In the genomic region with DNA sequence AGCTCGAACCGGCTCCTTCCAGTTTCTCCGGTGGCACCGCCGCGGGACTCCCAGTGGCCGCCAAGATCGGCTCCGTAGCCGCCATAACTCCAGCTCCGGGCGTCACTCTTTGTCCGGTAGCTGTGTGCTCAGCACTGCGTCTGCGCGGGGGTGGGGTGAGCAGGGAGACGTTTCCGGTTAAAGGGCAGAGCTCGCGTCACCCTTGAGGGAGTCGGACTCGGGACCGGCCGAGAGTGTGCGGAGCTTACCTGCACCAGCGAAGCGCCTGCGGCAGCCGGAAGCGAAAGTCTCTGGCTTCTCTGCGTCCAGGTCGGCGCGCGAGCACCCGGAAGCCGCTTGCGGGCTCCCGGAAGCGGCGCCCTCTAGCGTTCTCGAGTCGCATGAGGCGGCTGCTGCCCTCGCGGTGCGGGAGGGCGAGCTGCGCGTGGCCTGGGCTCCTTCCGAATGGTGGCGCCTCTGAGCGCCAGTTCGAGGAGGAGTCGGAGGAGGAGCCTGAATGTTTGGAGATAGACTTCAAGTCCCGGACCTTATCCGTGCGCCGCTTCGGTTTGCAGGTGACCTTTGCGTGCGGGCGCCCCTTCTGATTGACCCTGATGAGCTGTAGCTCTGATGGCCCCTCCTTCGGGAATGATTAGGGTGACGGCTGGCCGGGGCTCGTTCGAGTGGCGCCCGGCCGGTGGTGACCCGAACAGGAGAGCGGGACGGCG, we compare ENCODE assay signal across 1 cellular context.
TF ChIP-seq lines count a peak whose summit lies in the region.

A gene (minus strand): TSS at position 303 of the 707 bp plus-strand sequence. CDS start 218 bp downstream, at position 85.

TF ChIP-seq in HepG2, 621 proteins besides CTCF, POLR2A, EP300 and RAD21 (continued from another document and continues in another):
- TF ChIP-seq HNF4A (CRISPR knock-in tag; IDR thresholded peaks at IDR 0.05) = peak; percentile 65
- TF ChIP-seq NCOA1 (CRISPR knock-in tag; IDR thresholded peaks at IDR 0.05) = peak; percentile 85
- peak; percentile 98; the same call in 1 of the 2 replicates for TF ChIP-seq THYN1 (CRISPR knock-in tag; IDR thresholded peaks at IDR 0.05; ENCODE audit: borderline replicate concordance, low read depth)
- TF ChIP-seq, protein P1, sequence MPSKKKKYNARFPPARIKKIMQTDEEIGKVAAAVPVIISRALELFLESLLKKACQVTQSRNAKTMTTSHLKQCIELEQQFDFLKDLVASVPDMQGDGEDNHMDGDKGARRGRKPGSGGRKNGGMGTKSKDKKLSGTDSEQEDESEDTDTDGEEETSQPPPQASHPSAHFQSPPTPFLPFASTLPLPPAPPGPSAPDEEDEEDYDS (CRISPR knock-in tag; IDR thresholded peaks at IDR 0.05) = peak; percentile 95
- TF ChIP-seq HOXD1 (CRISPR knock-in tag; IDR thresholded peaks at IDR 0.05) = peak; percentile 85
- TF ChIP-seq PHF20 (CRISPR knock-in tag; IDR thresholded peaks at IDR 0.05) = peak; percentile 97
- TF ChIP-seq NFRKB (IDR thresholded peaks at IDR 0.05) = peak; percentile 49; the same call in 1 of the 2 replicates
- TF ChIP-seq XRCC5 (optimal IDR thresholded peaks at IDR 0.05; ENCODE audit: low read length) = peak; percentile 100
- TF ChIP-seq NRL (CRISPR knock-in tag; IDR thresholded peaks at IDR 0.05; ENCODE audit: borderline replicate concordance) = peak; percentile 93
- TF ChIP-seq, protein P2, sequence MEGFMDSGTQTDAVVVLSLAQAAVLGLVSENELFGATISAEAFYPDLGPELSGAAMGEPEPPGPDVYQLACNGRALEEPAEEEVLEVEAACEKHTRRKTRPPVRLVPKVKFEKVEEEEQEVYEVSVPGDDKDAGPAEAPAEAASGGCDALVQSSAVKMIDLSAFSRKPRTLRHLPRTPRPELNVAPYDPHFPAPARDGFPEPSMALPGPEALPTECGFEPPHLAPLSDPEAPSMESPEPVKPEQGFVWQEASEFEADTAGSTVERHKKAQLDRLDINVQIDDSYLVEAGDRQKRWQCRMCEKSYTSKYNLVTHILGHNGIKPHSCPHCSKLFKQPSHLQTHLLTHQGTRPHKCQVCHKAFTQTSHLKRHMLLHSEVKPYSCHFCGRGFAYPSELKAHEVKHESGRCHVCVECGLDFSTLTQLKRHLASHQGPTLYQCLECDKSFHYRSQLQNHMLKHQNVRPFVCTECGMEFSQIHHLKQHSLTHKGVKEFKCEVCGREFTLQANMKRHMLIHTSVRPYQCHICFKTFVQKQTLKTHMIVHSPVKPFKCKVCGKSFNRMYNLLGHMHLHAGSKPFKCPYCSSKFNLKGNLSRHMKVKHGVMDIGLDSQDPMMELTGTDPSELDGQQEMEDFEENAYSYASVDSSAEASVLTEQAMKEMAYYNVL (CRISPR knock-in tag; IDR thresholded peaks at IDR 0.05; ENCODE audit: borderline replicate concordance) = peak; percentile 98
- 0 out of 2 replicates have a peak, but pooled peaks have one; percentile 49 for TF ChIP-seq ZFP62 (CRISPR knock-in tag; IDR thresholded peaks at IDR 0.05)
- TF ChIP-seq, protein P3, sequence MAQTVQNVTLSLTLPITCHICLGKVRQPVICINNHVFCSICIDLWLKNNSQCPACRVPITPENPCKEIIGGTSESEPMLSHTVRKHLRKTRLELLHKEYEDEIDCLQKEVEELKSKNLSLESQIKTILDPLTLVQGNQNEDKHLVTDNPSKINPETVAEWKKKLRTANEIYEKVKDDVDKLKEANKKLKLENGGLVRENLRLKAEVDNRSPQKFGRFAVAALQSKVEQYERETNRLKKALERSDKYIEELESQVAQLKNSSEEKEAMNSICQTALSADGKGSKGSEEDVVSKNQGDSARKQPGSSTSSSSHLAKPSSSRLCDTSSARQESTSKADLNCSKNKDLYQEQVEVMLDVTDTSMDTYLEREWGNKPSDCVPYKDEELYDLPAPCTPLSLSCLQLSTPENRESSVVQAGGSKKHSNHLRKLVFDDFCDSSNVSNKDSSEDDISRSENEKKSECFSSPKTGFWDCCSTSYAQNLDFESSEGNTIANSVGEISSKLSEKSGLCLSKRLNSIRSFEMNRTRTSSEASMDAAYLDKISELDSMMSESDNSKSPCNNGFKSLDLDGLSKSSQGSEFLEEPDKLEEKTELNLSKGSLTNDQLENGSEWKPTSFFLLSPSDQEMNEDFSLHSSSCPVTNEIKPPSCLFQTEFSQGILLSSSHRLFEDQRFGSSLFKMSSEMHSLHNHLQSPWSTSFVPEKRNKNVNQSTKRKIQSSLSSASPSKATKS (CRISPR knock-in tag; IDR thresholded peaks at IDR 0.05) = no peak; the same call in none of the 2 replicates
- TF ChIP-seq, protein P4, sequence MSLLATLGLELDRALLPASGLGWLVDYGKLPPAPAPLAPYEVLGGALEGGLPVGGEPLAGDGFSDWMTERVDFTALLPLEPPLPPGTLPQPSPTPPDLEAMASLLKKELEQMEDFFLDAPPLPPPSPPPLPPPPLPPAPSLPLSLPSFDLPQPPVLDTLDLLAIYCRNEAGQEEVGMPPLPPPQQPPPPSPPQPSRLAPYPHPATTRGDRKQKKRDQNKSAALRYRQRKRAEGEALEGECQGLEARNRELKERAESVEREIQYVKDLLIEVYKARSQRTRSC (CRISPR knock-in tag; IDR thresholded peaks at IDR 0.05; ENCODE audit: low read depth) = peak; percentile 79
- no peak; the same call in none of the 2 replicates for TF ChIP-seq RBAK (CRISPR knock-in tag; IDR thresholded peaks at IDR 0.05)
- 0 out of 2 replicates have a peak, but pooled peaks have one; percentile 74 for TF ChIP-seq ZBTB3 (CRISPR knock-in tag; IDR thresholded peaks at IDR 0.05; ENCODE audit: borderline replicate concordance, low read depth)
- TF ChIP-seq, protein P5, sequence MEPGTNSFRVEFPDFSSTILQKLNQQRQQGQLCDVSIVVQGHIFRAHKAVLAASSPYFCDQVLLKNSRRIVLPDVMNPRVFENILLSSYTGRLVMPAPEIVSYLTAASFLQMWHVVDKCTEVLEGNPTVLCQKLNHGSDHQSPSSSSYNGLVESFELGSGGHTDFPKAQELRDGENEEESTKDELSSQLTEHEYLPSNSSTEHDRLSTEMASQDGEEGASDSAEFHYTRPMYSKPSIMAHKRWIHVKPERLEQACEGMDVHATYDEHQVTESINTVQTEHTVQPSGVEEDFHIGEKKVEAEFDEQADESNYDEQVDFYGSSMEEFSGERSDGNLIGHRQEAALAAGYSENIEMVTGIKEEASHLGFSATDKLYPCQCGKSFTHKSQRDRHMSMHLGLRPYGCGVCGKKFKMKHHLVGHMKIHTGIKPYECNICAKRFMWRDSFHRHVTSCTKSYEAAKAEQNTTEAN (CRISPR knock-in tag; conservative IDR thresholded peaks at IDR 0.05) = peak; percentile 91
- peak; percentile 92; the same call in 1 of the 2 replicates for TF ChIP-seq FLYWCH1 (CRISPR knock-in tag; IDR thresholded peaks at IDR 0.05)
- TF ChIP-seq RORA (CRISPR knock-in tag; IDR thresholded peaks at IDR 0.05) = no peak; the same call in 1 of the 2 replicates
- TF ChIP-seq ZBTB1 (CRISPR knock-in tag; IDR thresholded peaks at IDR 0.05; ENCODE audit: borderline replicate concordance) = peak; percentile 75; the same call in 1 of the 2 replicates
- peak; percentile 69 for TF ChIP-seq AHR (CRISPR knock-in tag; IDR thresholded peaks at IDR 0.05)
- TF ChIP-seq, protein P6, sequence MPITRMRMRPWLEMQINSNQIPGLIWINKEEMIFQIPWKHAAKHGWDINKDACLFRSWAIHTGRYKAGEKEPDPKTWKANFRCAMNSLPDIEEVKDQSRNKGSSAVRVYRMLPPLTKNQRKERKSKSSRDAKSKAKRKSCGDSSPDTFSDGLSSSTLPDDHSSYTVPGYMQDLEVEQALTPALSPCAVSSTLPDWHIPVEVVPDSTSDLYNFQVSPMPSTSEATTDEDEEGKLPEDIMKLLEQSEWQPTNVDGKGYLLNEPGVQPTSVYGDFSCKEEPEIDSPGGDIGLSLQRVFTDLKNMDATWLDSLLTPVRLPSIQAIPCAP (CRISPR knock-in tag; IDR thresholded peaks at IDR 0.05; ENCODE audit: low read depth) = 0 out of 2 replicates have a peak, but pooled peaks have one; percentile 55
- TF ChIP-seq NPAS2 (CRISPR knock-in tag; IDR thresholded peaks at IDR 0.05; ENCODE audit: borderline replicate concordance) = no peak
- TF ChIP-seq IRF2 (CRISPR knock-in tag; IDR thresholded peaks at IDR 0.05) = peak; percentile 98
- peak; percentile 97 for TF ChIP-seq TOE1 (CRISPR knock-in tag; IDR thresholded peaks at IDR 0.05)
- no peak for TF ChIP-seq ZNF17 (CRISPR knock-in tag; IDR thresholded peaks at IDR 0.05)
- TF ChIP-seq, protein P7, sequence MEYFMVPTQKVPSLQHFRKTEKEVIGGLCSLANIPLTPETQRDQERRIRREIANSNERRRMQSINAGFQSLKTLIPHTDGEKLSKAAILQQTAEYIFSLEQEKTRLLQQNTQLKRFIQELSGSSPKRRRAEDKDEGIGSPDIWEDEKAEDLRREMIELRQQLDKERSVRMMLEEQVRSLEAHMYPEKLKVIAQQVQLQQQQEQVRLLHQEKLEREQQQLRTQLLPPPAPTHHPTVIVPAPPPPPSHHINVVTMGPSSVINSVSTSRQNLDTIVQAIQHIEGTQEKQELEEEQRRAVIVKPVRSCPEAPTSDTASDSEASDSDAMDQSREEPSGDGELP (IDR thresholded peaks at IDR 0.05; ENCODE audit: borderline replicate concordance, low read depth) = peak; percentile 73; the same call in 1 of the 2 replicates
- TF ChIP-seq THAP11 (CRISPR knock-in tag; IDR thresholded peaks at IDR 0.05) = peak; percentile 97
- peak; percentile 25; the same call in 1 of the 2 replicates for TF ChIP-seq HOXA7 (CRISPR knock-in tag; IDR thresholded peaks at IDR 0.05)
- TF ChIP-seq, protein P8, sequence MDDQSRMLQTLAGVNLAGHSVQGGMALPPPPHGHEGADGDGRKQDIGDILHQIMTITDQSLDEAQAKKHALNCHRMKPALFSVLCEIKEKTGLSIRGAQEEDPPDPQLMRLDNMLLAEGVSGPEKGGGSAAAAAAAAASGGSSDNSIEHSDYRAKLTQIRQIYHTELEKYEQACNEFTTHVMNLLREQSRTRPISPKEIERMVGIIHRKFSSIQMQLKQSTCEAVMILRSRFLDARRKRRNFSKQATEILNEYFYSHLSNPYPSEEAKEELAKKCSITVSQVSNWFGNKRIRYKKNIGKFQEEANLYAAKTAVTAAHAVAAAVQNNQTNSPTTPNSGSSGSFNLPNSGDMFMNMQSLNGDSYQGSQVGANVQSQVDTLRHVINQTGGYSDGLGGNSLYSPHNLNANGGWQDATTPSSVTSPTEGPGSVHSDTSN (CRISPR knock-in tag; IDR thresholded peaks at IDR 0.05; ENCODE audit: borderline replicate concordance) = no peak; the same call in 1 of the 2 replicates
- TF ChIP-seq, protein P9, sequence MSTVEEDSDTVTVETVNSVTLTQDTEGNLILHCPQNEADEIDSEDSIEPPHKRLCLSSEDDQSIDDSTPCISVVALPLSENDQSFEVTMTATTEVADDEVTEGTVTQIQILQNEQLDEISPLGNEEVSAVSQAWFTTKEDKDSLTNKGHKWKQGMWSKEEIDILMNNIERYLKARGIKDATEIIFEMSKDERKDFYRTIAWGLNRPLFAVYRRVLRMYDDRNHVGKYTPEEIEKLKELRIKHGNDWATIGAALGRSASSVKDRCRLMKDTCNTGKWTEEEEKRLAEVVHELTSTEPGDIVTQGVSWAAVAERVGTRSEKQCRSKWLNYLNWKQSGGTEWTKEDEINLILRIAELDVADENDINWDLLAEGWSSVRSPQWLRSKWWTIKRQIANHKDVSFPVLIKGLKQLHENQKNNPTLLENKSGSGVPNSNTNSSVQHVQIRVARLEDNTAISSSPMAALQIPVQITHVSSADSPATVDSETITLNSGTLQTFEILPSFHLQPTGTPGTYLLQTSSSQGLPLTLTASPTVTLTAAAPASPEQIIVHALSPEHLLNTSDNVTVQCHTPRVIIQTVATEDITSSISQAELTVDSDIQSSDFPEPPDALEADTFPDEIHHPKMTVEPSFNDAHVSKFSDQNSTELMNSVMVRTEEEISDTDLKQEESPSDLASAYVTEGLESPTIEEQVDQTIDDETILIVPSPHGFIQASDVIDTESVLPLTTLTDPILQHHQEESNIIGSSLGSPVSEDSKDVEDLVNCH (CRISPR knock-in tag; IDR thresholded peaks at IDR 0.05) = no peak; the same call in 1 of the 2 replicates
- TF ChIP-seq ZNF570 (CRISPR knock-in tag; IDR thresholded peaks at IDR 0.05; ENCODE audit: borderline replicate concordance) = no peak; the same call in 1 of the 2 replicates
- TF ChIP-seq, protein P10, sequence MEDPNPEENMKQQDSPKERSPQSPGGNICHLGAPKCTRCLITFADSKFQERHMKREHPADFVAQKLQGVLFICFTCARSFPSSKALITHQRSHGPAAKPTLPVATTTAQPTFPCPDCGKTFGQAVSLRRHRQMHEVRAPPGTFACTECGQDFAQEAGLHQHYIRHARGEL (CRISPR knock-in tag; IDR thresholded peaks at IDR 0.05) = peak; percentile 98
- peak; percentile 97 for TF ChIP-seq TBX2 (CRISPR knock-in tag; IDR thresholded peaks at IDR 0.05; ENCODE audit: borderline replicate concordance)
- peak; percentile 98 for TF ChIP-seq ZNF883 (CRISPR knock-in tag; IDR thresholded peaks at IDR 0.05; ENCODE audit: not compliant biosample characterization)
- TF ChIP-seq NR2C2 (CRISPR knock-in tag; IDR thresholded peaks at IDR 0.05; ENCODE audit: borderline replicate concordance) = peak; percentile 98
- TF ChIP-seq SOX6 (IDR thresholded peaks at IDR 0.05) = no peak
- peak; percentile 94 for TF ChIP-seq SOX6 (CRISPR knock-in tag; IDR thresholded peaks at IDR 0.05)
- peak; percentile 92 for TF ChIP-seq RXRB (CRISPR knock-in tag; IDR thresholded peaks at IDR 0.05; ENCODE audit: borderline replicate concordance)
- TF ChIP-seq GLI4 (CRISPR knock-in tag; IDR thresholded peaks at IDR 0.05; ENCODE audit: borderline replicate concordance) = peak; percentile 91; the same call in 1 of the 2 replicates
- no peak for TF ChIP-seq ZNF296 (CRISPR knock-in tag; conservative IDR thresholded peaks at IDR 0.05)
- TF ChIP-seq, protein P11, sequence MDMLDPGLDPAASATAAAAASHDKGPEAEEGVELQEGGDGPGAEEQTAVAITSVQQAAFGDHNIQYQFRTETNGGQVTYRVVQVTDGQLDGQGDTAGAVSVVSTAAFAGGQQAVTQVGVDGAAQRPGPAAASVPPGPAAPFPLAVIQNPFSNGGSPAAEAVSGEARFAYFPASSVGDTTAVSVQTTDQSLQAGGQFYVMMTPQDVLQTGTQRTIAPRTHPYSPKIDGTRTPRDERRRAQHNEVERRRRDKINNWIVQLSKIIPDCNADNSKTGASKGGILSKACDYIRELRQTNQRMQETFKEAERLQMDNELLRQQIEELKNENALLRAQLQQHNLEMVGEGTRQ (IDR thresholded peaks at IDR 0.05; ENCODE audit: low read depth, low read length) = peak; percentile 46; the same call in 1 of the 2 replicates
- TF ChIP-seq, protein P11 (CRISPR knock-in tag; IDR thresholded peaks at IDR 0.05; ENCODE audit: borderline replicate concordance) = peak; percentile 54; the same call in 1 of the 2 replicates
- peak; percentile 97 for TF ChIP-seq HNRNPLL (IDR thresholded peaks at IDR 0.05; ENCODE audit: low read depth, low read length, poor library complexity, severe bottlenecking)
- peak; percentile 70; the same call in 1 of the 2 replicates for TF ChIP-seq ZSCAN25 (CRISPR knock-in tag; IDR thresholded peaks at IDR 0.05)
- peak; percentile 78 for TF ChIP-seq SOX5 (CRISPR knock-in tag; IDR thresholded peaks at IDR 0.05; ENCODE audit: borderline replicate concordance)
- peak; percentile 95 for TF ChIP-seq GATAD1 (CRISPR knock-in tag; IDR thresholded peaks at IDR 0.05)
- TF ChIP-seq ZNF205 (CRISPR knock-in tag; IDR thresholded peaks at IDR 0.05) = peak; percentile 97
